12 cellular contexts compared by ENCODE assay signal in genomic region chr3:115660646-115661442, GRCh38. TPM values are rescaled to one million over a fixed set of nuclear protein-coding genes. Genes with fewer than 3 reads are reported as not detected.
A peak's percentile ranks its signal among the peaks of the same experiment; 100 is the strongest.
DNase-seq lines count a peak whose midpoint lies in the region; ATAC-seq and TF ChIP-seq lines count a peak whose summit lies in the region.
"Had no signal": no experiment of that assay in that cellular context is flagged by ENCODE, and none has a peak within 500 bp of the region (broad histone marks: within the 10 kb centered on the region; RNA-seq: fewer than 3 reads in every experiment).

No MANE protein-coding gene starts in this region.

- H3K27me3 ChIP-seq in left ventricle myocardium inferior (ENCODE audit: low read depth), result no peaks in the 10 kb centered on the region

- DNase-seq in ELF-1 (ENCODE audit: low read depth, low spot score) (peak; percentile 4), RPMI8226 (peak; percentile 12), left ventricle myocardium inferior (peak; percentile 45), retina (peak; percentile 40), NCI-H128 (lab: John Stamatoyannopoulos, UW; ENCODE audit: unreplicated experiment) (no peak)
- DNase-seq: activated CD4-positive, alpha-beta T cell treated with anti-CD3 and anti-CD28 coated beads, Interleukin-2, amount 50 U/mL, for 48 hours; NCI-H226 had no signal

- no peak for TF ChIP-seq CTCF in left ventricle myocardium inferior (IDR thresholded peaks at IDR 0.05; ENCODE audit: borderline replicate concordance)

- ATAC-seq in HG02973 (IDR thresholded peaks at IDR 0.05; ENCODE audit: unreplicated experiment) (no peak), HG02763 (IDR thresholded peaks at IDR 0.05; ENCODE audit: unreplicated experiment) (no peak)

- peak overlapping the region; percentile 97 for H3K27ac ChIP-seq in left ventricle myocardium inferior (replicated peaks)
- H3K27ac ChIP-seq: HL-60 had no signal

- no peaks in the 10 kb centered on the region for H3K9me3 ChIP-seq in left ventricle myocardium inferior (replicated peaks)

- H3K4me1 ChIP-seq in left ventricle myocardium inferior, result peaks cover 31% of the 10 kb centered on the region

- no peak overlapping the region for H3K4me3 ChIP-seq in left ventricle myocardium inferior

- no peaks in the 10 kb centered on the region for H3K36me3 ChIP-seq in left ventricle myocardium inferior

- intact Hi-C loops in left ventricle myocardium inferior (cut with micrococcal nuclease), result no loop called here

RNA-seq across cellular contexts. Expression of gene GAP43, which starts 37.5 kb away (rescaled TPM):
- total RNA-seq in left ventricle myocardium inferior, result 1.2 TPM
- total RNA-seq: activated T-helper 2 cell treated with anti-CD3 and anti-CD28 coated beads, Interferon-gamma antibody, Interleukin-2, Interleukin-4, amounts not matched to agents 10 μg/mL and 5 μg/mL and 100 μg/mL, durations not matched to agents 14 hours and 24 hours and 36 hours; T-helper 2 cell treated with Interferon-gamma antibody and Interleukin-4, amounts not matched to agents 100 ng/mL and 5 ng/mL, for 36 hours had no signal
